1 cellular context compared by ENCODE assay signal in the genomic region with DNA sequence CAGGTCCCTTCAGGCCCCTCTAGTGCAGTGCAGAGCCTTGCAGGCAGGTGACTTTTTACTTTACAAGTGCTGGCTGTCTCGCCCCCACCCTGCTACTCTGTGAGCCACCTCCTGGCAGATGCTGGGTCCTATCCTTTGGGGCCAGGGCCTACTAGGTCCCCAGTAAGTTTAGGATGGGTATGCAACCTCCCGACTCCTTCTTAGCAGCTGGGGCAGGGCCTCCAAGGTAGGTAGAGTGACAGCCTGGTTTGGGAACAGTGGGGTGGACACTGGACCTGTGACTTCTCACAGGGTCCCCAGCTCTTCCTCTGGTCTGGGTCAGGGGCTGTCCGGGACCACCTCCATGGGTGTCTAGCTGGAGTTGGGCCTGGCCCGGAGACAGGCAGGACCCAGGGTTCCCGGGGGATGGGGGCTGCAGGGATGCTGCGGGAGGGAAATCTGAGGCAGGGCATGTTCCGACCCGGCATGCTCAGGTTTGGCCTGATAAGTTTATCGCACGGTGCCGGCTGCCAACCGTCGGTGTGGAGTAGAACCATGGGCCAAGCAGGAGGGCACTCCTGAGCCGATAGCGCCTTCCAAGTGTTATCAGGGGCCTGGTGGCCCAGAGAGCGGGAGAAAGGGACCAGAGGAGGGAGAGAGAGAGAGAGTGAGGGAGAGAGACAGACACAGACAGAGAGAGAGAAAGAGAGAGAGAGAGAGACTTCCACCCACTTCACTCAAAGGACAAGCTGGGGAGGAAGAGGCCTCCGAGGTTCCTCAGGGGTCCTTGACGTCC.
TF ChIP-seq lines count a peak whose summit lies in the region.

No MANE protein-coding gene starts in this region.

TF ChIP-seq in IMR-90, 13 proteins besides CTCF, POLR2A, EP300 and RAD21:
- TF ChIP-seq SMC3 (IDR thresholded peaks at IDR 0.05; ENCODE audit: low read depth, low read length) (no peak), MAZ (IDR thresholded peaks at IDR 0.05; ENCODE audit: borderline replicate concordance, low read depth, low read length) (no peak), CEBPB (IDR thresholded peaks at IDR 0.05; ENCODE audit: low read depth, low read length) (no peak), MAFK (IDR thresholded peaks at IDR 0.05; ENCODE audit: low read depth, low read length) (no peak), MXI1 (IDR thresholded peaks at IDR 0.05; ENCODE audit: borderline replicate concordance, low read depth, low read length) (no peak), RCOR1 (IDR thresholded peaks at IDR 0.05; ENCODE audit: insufficient replicate concordance, low read length) (no peak), NFE2L2 (IDR thresholded peaks at IDR 0.05; ENCODE audit: low read depth, low read length) (no peak), BHLHE40 (IDR thresholded peaks at IDR 0.05; ENCODE audit: low read depth, low read length) (no peak), CHD1 (IDR thresholded peaks at IDR 0.05; ENCODE audit: low read depth, low read length) (no peak), RFX5 (IDR thresholded peaks at IDR 0.05; ENCODE audit: low read depth, low read length) (no peak)
- TF ChIP-seq, protein P1, sequence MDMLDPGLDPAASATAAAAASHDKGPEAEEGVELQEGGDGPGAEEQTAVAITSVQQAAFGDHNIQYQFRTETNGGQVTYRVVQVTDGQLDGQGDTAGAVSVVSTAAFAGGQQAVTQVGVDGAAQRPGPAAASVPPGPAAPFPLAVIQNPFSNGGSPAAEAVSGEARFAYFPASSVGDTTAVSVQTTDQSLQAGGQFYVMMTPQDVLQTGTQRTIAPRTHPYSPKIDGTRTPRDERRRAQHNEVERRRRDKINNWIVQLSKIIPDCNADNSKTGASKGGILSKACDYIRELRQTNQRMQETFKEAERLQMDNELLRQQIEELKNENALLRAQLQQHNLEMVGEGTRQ (IDR thresholded peaks at IDR 0.05; ENCODE audit: low read depth, low read length) = no peak
- TF ChIP-seq, protein P2, sequence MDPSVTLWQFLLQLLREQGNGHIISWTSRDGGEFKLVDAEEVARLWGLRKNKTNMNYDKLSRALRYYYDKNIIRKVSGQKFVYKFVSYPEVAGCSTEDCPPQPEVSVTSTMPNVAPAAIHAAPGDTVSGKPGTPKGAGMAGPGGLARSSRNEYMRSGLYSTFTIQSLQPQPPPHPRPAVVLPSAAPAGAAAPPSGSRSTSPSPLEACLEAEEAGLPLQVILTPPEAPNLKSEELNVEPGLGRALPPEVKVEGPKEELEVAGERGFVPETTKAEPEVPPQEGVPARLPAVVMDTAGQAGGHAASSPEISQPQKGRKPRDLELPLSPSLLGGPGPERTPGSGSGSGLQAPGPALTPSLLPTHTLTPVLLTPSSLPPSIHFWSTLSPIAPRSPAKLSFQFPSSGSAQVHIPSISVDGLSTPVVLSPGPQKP (IDR thresholded peaks at IDR 0.05; ENCODE audit: borderline replicate concordance, low read depth, low read length) = no peak
